23 cellular contexts compared by ENCODE assay signal in genomic region chr18:26768388-26768787, GRCh38.
A peak's percentile ranks its signal among the peaks of the same experiment; 100 is the strongest.
DNase-seq lines count a peak whose midpoint lies in the region; FAIRE-seq and TF ChIP-seq lines count a peak whose summit lies in the region.
"Had no signal": no experiment of that assay in that cellular context is flagged by ENCODE, and none has a peak within 500 bp of the region (broad histone marks: within the 10 kb centered on the region; RNA-seq: fewer than 3 reads in every experiment).

No MANE protein-coding gene starts in this region.

- H2BK12ac ChIP-seq in neuronal stem cell (ENCODE audit: low read length): no peak overlapping the region

- in situ Hi-C loops in G401 (cut with HindIII; ENCODE audit: low sequenced_read_pairs): no loop called here

- H3K79me1 ChIP-seq in neuronal stem cell (ENCODE audit: low read depth, low read length): no peaks in the 10 kb centered on the region

- H3K27me3 ChIP-seq in neuronal stem cell (ENCODE audit: control insufficient read depth in 3 of 3, insufficient read depth in 3 of 3, low read depth in 1 of 3, low read length in 3 of 3) (no peaks in the 10 kb centered on the region), hepatocyte (no peaks in the 10 kb centered on the region)

- no peak overlapping the region for H2BK5ac ChIP-seq in neuronal stem cell (ENCODE audit: low read length)

- no peak overlapping the region for H4K91ac ChIP-seq in neuronal stem cell (ENCODE audit: low read depth, low read length, poor library complexity)

- no peaks in the 10 kb centered on the region for H3K79me2 ChIP-seq in hepatocyte

- no peak overlapping the region for H3K14ac ChIP-seq in neuronal stem cell (ENCODE audit: low read length)

- H3K27ac ChIP-seq in neuronal stem cell (replicated peaks; ENCODE audit: low read length) (no peak overlapping the region), hepatocyte (no peak overlapping the region)
- H3K27ac ChIP-seq: A549 had no signal

- H3K4me1 ChIP-seq in neuronal stem cell (ENCODE audit: control insufficient read depth in 2 of 2, insufficient read depth in 1 of 2, low read depth in 1 of 2, low read length in 2 of 2): no peaks in the 10 kb centered on the region
- no peaks in the 10 kb centered on the region for H3K4me1 ChIP-seq in hepatocyte (ENCODE audit: insufficient read depth)

- no peak for FAIRE-seq in GM19239 (lab: Jason Lieb, UNC)
- FAIRE-seq: A549, G401.6, GM12892 had no signal

- no peak overlapping the region for H2BK120ac ChIP-seq in neuronal stem cell (ENCODE audit: low read depth, low read length)

- no CpG with 5 or more reads among the region's 7 CpGs for WGBS in neuronal stem cell (ENCODE audit: extremely low coverage in 2 of 2, insufficient read length in 2 of 2, insufficient replicate concordance in 1 of 2), 2 donors
- 63% methylated on average over 7 of the region's 7 CpGs for WGBS in hepatocyte (ENCODE audit: low lambda C conversion rate, missing lambda C conversion rate)

- no peak overlapping the region for H2BK15ac ChIP-seq in neuronal stem cell (ENCODE audit: low read length)

- no peaks in the 10 kb centered on the region for H3K9me2 ChIP-seq in hepatocyte (replicated peaks; ENCODE audit: insufficient read depth)

- H3K9ac ChIP-seq in neuronal stem cell (ENCODE audit: low read depth, low read length, poor library complexity): no peak overlapping the region

- no peak overlapping the region for H3K4me2 ChIP-seq in neuronal stem cell (ENCODE audit: insufficient read depth, low read length, poor library complexity, severe bottlenecking)
- H3K4me2 ChIP-seq in hepatocyte: no peak overlapping the region
- H3K4me2 ChIP-seq: A549 had no signal

- H3K4me3 ChIP-seq in neuronal stem cell (ENCODE audit: low read length in 2 of 2): no peak overlapping the region
- no peak overlapping the region for H3K4me3 ChIP-seq in hepatocyte
- H3K4me3 ChIP-seq: A549 had no signal

- H3K9me3 ChIP-seq in neuronal stem cell (replicated peaks in 1 of 2; ENCODE audit: control insufficient read depth in 2 of 2, insufficient read depth in 1 of 2, low read depth in 1 of 2, low read length in 2 of 2) (peaks cover 0 to 10% of the 10 kb centered on the region in 2 donors), hepatocyte (ENCODE audit: low read depth) (no peaks in the 10 kb centered on the region)

- H3K18ac ChIP-seq in neuronal stem cell (ENCODE audit: low read length): no peak overlapping the region

- DNase-seq in G401 (ENCODE audit: low spot score): peak; percentile 20
- peak; percentile 14 for DNase-seq in cerebellum (ENCODE audit: low spot score)
- DNase-seq in neuronal stem cell (ENCODE audit: low spot score): no peak
- DNase-seq in KG1 (lab: John Stamatoyannopoulos, UW): no peak
- no peak for DNase-seq in NCI-H526 (lab: John Stamatoyannopoulos, UW)
- no peak for DNase-seq in GM19239 (ENCODE audit: insufficient read length, low spot score)
- DNase-seq in hepatocyte (ENCODE audit: low spot score): no peak
- DNase-seq: 8988T; ACHN; AML-193; C1 segment of cervical spinal cord; Calu3; CD4-positive, alpha-beta memory T cell; COR-L47; DMS53; DMS79 treated with DMSO at 0.1 percent for 48 hours; GOT3; H7; HCEC 1CT had no signal

- H3K23ac ChIP-seq in neuronal stem cell (ENCODE audit: low read depth, low read length, poor library complexity): no peak overlapping the region

- no peak for TF ChIP-seq CTCF in hepatocyte (IDR thresholded peaks at IDR 0.05; ENCODE audit: poor library complexity)

- no peak overlapping the region for H3K4ac ChIP-seq in neuronal stem cell (ENCODE audit: low read length)

- H4K8ac ChIP-seq in neuronal stem cell (ENCODE audit: low read depth, low read length): no peak overlapping the region

- no peak overlapping the region for H2AK5ac ChIP-seq in neuronal stem cell (ENCODE audit: low read depth, low read length)

- H4K20me1 ChIP-seq in hepatocyte (ENCODE audit: insufficient read depth, poor library complexity, severe bottlenecking): no peaks in the 10 kb centered on the region

- H2AFZ ChIP-seq in neuronal stem cell (ENCODE audit: low read length) (peak overlapping the region; percentile 61), hepatocyte (no peak overlapping the region)

- H3K36me3 ChIP-seq in neuronal stem cell (replicated peaks in 1 of 2; ENCODE audit: control insufficient read depth in 2 of 2, insufficient read depth in 2 of 2, low read length in 2 of 2) (no peaks in the 10 kb centered on the region), hepatocyte (replicated peaks; ENCODE audit: insufficient read depth, low read depth) (no peaks in the 10 kb centered on the region)

TF ChIP-seq in PFSK-1, 5 proteins besides CTCF, POLR2A, EP300 and RAD21:
- TF ChIP-seq FOXP2 (optimal IDR thresholded peaks at IDR 0.05; ENCODE audit: borderline replicate concordance, extremely low read depth, extremely low read length, insufficient read depth) (peak; percentile 53), TAF1 (IDR thresholded peaks at IDR 0.05; ENCODE audit: borderline replicate concordance, insufficient read depth, low read length) (no peak)

Comparison
In these comparisons a context has a peak if more than half of its experiments do, and no peak if none do; other contexts are left out.
1. DNase-seq: peak in G401 (single experiment) and cerebellum (single experiment); none in neuronal stem cell (single experiment), KG1 (single experiment), NCI-H526 (0 of 2), GM19239 (single experiment) and hepatocyte (single experiment).